20 cellular contexts compared by ENCODE assay signal in genomic region chr6:109194770-109195169, GRCh38.
"Had no signal": no experiment of that assay in that cellular context is flagged by ENCODE, and none has a peak within 500 bp of the region (broad histone marks: within the 10 kb centered on the region; RNA-seq: fewer than 3 reads in every experiment).

No MANE protein-coding gene starts in this region.

- H3K4me1 Mint-ChIP-seq: nephron progenitor cell, T-cell had no signal

- H3K27ac ChIP-seq: breast epithelium, psoas muscle, sigmoid colon, thoracic aorta had no signal

- H3K27ac Mint-ChIP-seq: activated naive CD8-positive, alpha-beta T cell treated with anti-CD3 and anti-CD28 coated beads, Interleukin-2, amount 10 ng/mL, durations not matched to agents 7 days and 5 days; activated T-helper 1 cell treated with anti-CD3 and anti-CD28 coated beads, Interleukin-12 subunit alpha, Interleukin-12 subunit beta, Interleukin-2, Interleukin-4 antibody, amounts not matched to agents 30 ng/mL and 10 ng/mL and 1 ng/mL, durations not matched to agents 14 hours and 24 hours and 36 hours; effector memory CD8-positive, alpha-beta T cell; nephron progenitor cell; T-cell had no signal

- H3K4me1 ChIP-seq: breast epithelium had no signal

- H3K36me3 ChIP-seq: breast epithelium, sigmoid colon, stomach, thoracic aorta had no signal

- FAIRE-seq: frontal cortex had no signal

- H3K27me3 ChIP-seq: breast epithelium, sigmoid colon, stomach had no signal

- H3K9me3 ChIP-seq: psoas muscle, sigmoid colon, thoracic aorta had no signal

- DNase-seq: activated CD4-positive, alpha-beta T cell treated with anti-CD3 and anti-CD28 coated beads, Interleukin-2, amount 50 U/mL, for 1 hour; activated CD8-positive, alpha-beta memory T cell treated with anti-CD3 and anti-CD28 coated beads for 24 hours; activated naive CD4-positive, alpha-beta T cell; activated naive CD8-positive, alpha-beta T cell treated with anti-CD3 and anti-CD28 coated beads, Interleukin-2, amount 10 ng/mL, durations not matched to agents 7 days and 5 days; anterior cingulate cortex; dermis blood vessel endothelial cell; effector memory CD8-positive, alpha-beta T cell; head of caudate nucleus; mammary epithelial cell; nephron progenitor cell; psoas muscle; sigmoid colon; stimulated activated CD4-positive, alpha-beta T cell treated with anti-CD3 and anti-CD28 coated beads, Interleukin-2, amount 100 ng/mL, for 24 hours; stomach; T-cell; T-helper 9 cell had no signal

- H3K4me3 ChIP-seq: breast epithelium, psoas muscle, sigmoid colon, stomach, thoracic aorta had no signal

- H3K4me3 Mint-ChIP-seq: activated naive CD8-positive, alpha-beta T cell treated with anti-CD3 and anti-CD28 coated beads, Interleukin-2, amount 10 ng/mL, durations not matched to agents 7 days and 5 days; activated T-helper 1 cell treated with anti-CD3 and anti-CD28 coated beads, Interleukin-12 subunit alpha, Interleukin-12 subunit beta, Interleukin-2, Interleukin-4 antibody, amounts not matched to agents 30 ng/mL and 10 ng/mL and 1 ng/mL, durations not matched to agents 14 hours and 24 hours and 36 hours; effector memory CD8-positive, alpha-beta T cell; nephron progenitor cell; T-cell had no signal
